Comparison of ENCODE assay signal across 9 cellular contexts in the genomic region with DNA sequence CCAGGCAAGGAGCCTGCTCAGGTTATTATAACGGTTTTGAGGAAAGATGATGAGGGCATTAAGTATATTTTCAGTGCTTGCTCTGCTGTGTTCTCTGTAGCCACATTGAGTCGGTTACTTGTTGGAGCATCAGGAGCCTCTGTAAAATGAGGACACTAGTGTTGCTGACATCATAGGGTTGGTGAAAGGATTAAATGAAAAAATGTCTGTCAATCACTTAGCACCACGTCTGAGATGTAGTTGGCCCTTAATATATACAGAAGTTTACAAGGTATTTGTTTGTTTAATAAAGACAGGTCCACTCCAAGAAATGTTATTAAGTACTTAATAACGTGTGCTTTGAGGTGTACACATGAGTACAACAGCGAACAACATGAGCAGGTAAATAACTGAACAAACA. TPM values are rescaled to one million over a fixed set of nuclear protein-coding genes. Genes with fewer than 3 reads are reported as not detected.
DNase-seq lines count a peak whose midpoint lies in the region; ATAC-seq, FAIRE-seq and TF ChIP-seq lines count a peak whose summit lies in the region.
"Had no signal": no experiment of that assay in that cellular context is flagged by ENCODE, and none has a peak within 500 bp of the region (broad histone marks: within the 10 kb centered on the region; RNA-seq: fewer than 3 reads in every experiment).

No MANE protein-coding gene starts in this region.

- peaks cover 8% of the 10 kb centered on the region for H3K4me1 Mint-ChIP-seq in endodermal cell

- H3K4me3 ChIP-seq in DND-41 (ENCODE audit: low read depth in 1 of 2, low read length in 2 of 2) = peak overlapping the region; percentile 63 to 86; a peak in 3 of 4 replicates
- H3K4me3 ChIP-seq in endodermal cell (ENCODE audit: low read length) = peak overlapping the region; percentile 92
- H3K4me3 ChIP-seq in pancreas = peak overlapping the region; percentile 61 to 76 (median 66)

- peak overlapping the region; percentile 66 for H3K4me2 ChIP-seq in DND-41 (ENCODE audit: insufficient read depth, low read length)

- peaks cover 11% of the 10 kb centered on the region for H3K36me3 Mint-ChIP-seq in endodermal cell (ENCODE audit: low read depth)

- H3K27ac ChIP-seq in DND-41 (ENCODE audit: low read length) = no peak overlapping the region
- H3K27ac ChIP-seq in endodermal cell (ENCODE audit: low read depth, low read length) = no peak overlapping the region
- H3K27ac ChIP-seq in pancreas = peak overlapping the region in 2 of 4 donors; percentile 35 to 53

- WGBS in endodermal cell (ENCODE audit: insufficient coverage in 1 of 2, insufficient read length in 1 of 2), 2 experiments = 38 to 49% methylated on average over 4 to 5 of the region's 5 CpGs
- WGBS in pancreas, 2 donors = 13 to 17% methylated on average over 5 of the region's 5 CpGs

- H3K4me1 ChIP-seq in DND-41 (ENCODE audit: insufficient read depth, low read length) (peaks cover 25% of the 10 kb centered on the region), endodermal cell (ENCODE audit: control insufficient read depth, insufficient read depth, low read length) (no peaks in the 10 kb centered on the region), pancreas (peaks cover 0 to 8% (median 5%) of the 10 kb centered on the region in 3 donors)

- DNase-seq in DND-41 (no peak), NCI-H510A treated with DMSO at 0.1 percent for 48 hours (lab: John Stamatoyannopoulos, UW) (peak; percentile 28), endodermal cell (no peak), pancreas (no peak), OCI-M1 (lab: John Stamatoyannopoulos, UW) (no peak), cerebellum (ENCODE audit: low spot score) (no peak), NCI-H446 (lab: John Stamatoyannopoulos, UW) (no peak)

- no peak for FAIRE-seq in pancreas (lab: Jason Lieb, UNC)

- H3K36me3 ChIP-seq in DND-41 (ENCODE audit: insufficient read depth, low read length) = peaks cover 6% of the 10 kb centered on the region; the same call in 1 of the 2 replicates
- H3K36me3 ChIP-seq in endodermal cell (ENCODE audit: control insufficient read depth, insufficient read depth, low read length) = no peaks in the 10 kb centered on the region
- no peaks in the 10 kb centered on the region for H3K36me3 ChIP-seq in pancreas
- H3K36me3 ChIP-seq: neutrophil had no signal

- no peaks in the 10 kb centered on the region for H4K20me1 ChIP-seq in DND-41 (ENCODE audit: insufficient read depth, low read length)

- H3K4me3 Mint-ChIP-seq in endodermal cell = peak overlapping the region; percentile 93

- H3K27ac Mint-ChIP-seq in endodermal cell = no peak overlapping the region

- intact Hi-C loops in pancreas (cut with DNase I) = no loop called here

- peak overlapping the region; percentile 69 for H2AFZ ChIP-seq in DND-41 (ENCODE audit: low read depth, low read length)

- peaks cover 2% of the 10 kb centered on the region for H3K27me3 Mint-ChIP-seq in endodermal cell (ENCODE audit: insufficient read depth)

- H3K9me3 ChIP-seq in DND-41 (ENCODE audit: insufficient read depth, low read length, severe bottlenecking) (no peaks in the 10 kb centered on the region), endodermal cell (ENCODE audit: control insufficient read depth, low read length) (no peaks in the 10 kb centered on the region), pancreas (no peaks in the 10 kb centered on the region)
- H3K9me3 ChIP-seq: neutrophil had no signal

- TF ChIP-seq CTCF in DND-41 (IDR thresholded peaks at IDR 0.05; ENCODE audit: borderline replicate concordance, extremely low read depth, low read length, poor library complexity, severe bottlenecking) = no peak
- no peak for TF ChIP-seq CTCF in endodermal cell (conservative IDR thresholded peaks at IDR 0.05)
- TF ChIP-seq CTCF in pancreas (IDR thresholded peaks at IDR 0.05) = no peak

- H3K9ac ChIP-seq in DND-41 (ENCODE audit: low read depth, low read length) (peak overlapping the region; percentile 65), endodermal cell (ENCODE audit: extremely low read depth, low read length, poor library complexity, severe bottlenecking) (no peak overlapping the region)

- no peaks in the 10 kb centered on the region for H3K27me3 ChIP-seq in DND-41 (ENCODE audit: insufficient read depth, low read length, poor library complexity)
- no peaks in the 10 kb centered on the region for H3K27me3 ChIP-seq in endodermal cell (ENCODE audit: control insufficient read depth, insufficient read depth, low read length, poor library complexity, severe bottlenecking)
- H3K27me3 ChIP-seq in pancreas = no peaks in the 10 kb centered on the region

- peaks cover 22% of the 10 kb centered on the region for H3K79me2 ChIP-seq in DND-41 (ENCODE audit: insufficient read depth, low read length)

- H3K9me3 Mint-ChIP-seq in endodermal cell = no peaks in the 10 kb centered on the region

- ATAC-seq in DND-41 (ENCODE audit: insufficient read depth, low read depth) (no peak), pancreas (no peak), GM21515 (IDR thresholded peaks at IDR 0.05; ENCODE audit: unreplicated experiment) (no peak)

RNA-seq across cellular contexts. Expression of gene SLC25A26, which starts 0.7 kb away (rescaled TPM):
- total RNA-seq in endodermal cell (10 to 100 TPM; 20.7 to 22.8 TPM), pancreas (10 to 100 TPM in 2 of 6 donors, 1 to 10 TPM in 4; 9.3 to 13.6 (median 9.9) TPM), cerebellum (11.5 TPM)
- 24.3 TPM for polyA plus RNA-seq in endodermal cell (2013, experiment 1 of 2)
- 17.2 TPM for polyA plus RNA-seq in endodermal cell (2013, experiment 2 of 2)
- 10 to 100 TPM in 1 of 2 donors, 1 to 10 TPM in 1; 5.1 to 13.0 TPM for polyA plus RNA-seq in pancreas
